In the genomic region with DNA sequence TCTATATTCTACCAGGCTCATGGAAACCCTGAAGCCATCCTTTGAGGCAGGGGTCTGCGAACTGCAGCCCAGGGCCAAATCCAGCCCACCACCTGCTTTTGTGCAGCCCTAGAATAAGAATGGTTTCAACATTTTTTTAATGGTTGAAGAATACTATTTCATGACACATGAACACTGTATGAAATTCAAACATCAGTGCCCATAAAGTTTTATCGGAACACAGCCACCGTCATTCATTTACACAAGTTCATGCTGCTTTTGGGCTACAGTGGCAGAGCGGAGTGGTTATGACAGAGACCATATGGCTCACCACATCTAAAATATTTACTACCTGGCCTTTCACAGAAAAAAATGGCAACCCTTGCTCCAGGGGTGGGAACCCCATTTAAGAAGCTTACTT, we compare ENCODE assay signal across 22 cellular contexts.
"Had no signal": no experiment of that assay in that cellular context is flagged by ENCODE, and none has a peak within 500 bp of the region (broad histone marks: within the 10 kb centered on the region; RNA-seq: fewer than 3 reads in every experiment).

No MANE protein-coding gene starts in this region.

- H3K9me3 ChIP-seq: breast epithelium, gastrocnemius medialis, pancreas, prostate gland, suprapubic skin, tibial artery had no signal

- ATAC-seq: activated naive CD4-positive, alpha-beta T cell treated with anti-CD3 and anti-CD28 coated beads, Interleukin-2, amount 50 U/mL, for 72 hours; activated T-cell treated with anti-CD3 and anti-CD28 coated beads, Interleukin-2, amount 50 U/mL, for 4 hours; gastrocnemius medialis; naive thymus-derived CD8-positive, alpha-beta T cell; pancreas; T-helper 17 cell had no signal

- H3K4me1 ChIP-seq: breast epithelium, gastrocnemius medialis, pancreas, prostate gland had no signal

- H3K27ac ChIP-seq: gastrocnemius medialis, pancreas, prostate gland, suprapubic skin, tibial artery had no signal

- H3K4me3 ChIP-seq: breast epithelium, gastrocnemius medialis, pancreas, prostate gland, suprapubic skin, tibial artery had no signal

- DNase-seq: activated CD4-positive, alpha-beta memory T cell treated with anti-CD3 and anti-CD28 coated beads, Interleukin-2, amount 10 ng/mL, durations not matched to agents 7 days and 5 days; activated CD4-positive, alpha-beta T cell treated with anti-CD3 and anti-CD28 coated beads for 1 hour; activated CD4-positive, alpha-beta T cell treated with anti-CD3 and anti-CD28 coated beads, Interleukin-2, amount 10 ng/mL, durations not matched to agents 7 days and 5 days; activated CD8-positive, alpha-beta memory T cell treated with anti-CD3 and anti-CD28 coated beads, Interleukin-2, amount 50 U/mL, for 48 hours; activated T-cell treated with anti-CD3 and anti-CD28 coated beads, Interleukin-2, amount 50 U/mL, for 4 hours; central memory CD4-positive, alpha-beta T cell; endodermal cell; gastrocnemius medialis; glutamatergic neuron; islet precursor cell; left colon; mesenchymal stem cell; naive thymus-derived CD8-positive, alpha-beta T cell; nucleus accumbens; pancreas; stimulated activated naive CD4-positive, alpha-beta T cell; T-helper 17 cell; tibial artery had no signal

- H3K36me3 ChIP-seq: breast epithelium, gastrocnemius medialis, pancreas, prostate gland, suprapubic skin had no signal

- H3K27me3 ChIP-seq: breast epithelium, gastrocnemius medialis, pancreas, suprapubic skin, tibial artery had no signal
